In genomic region chr14:89618821-89619551, GRCh38 we compare ENCODE assay signal across 1 cellular context.
TF ChIP-seq lines count a peak whose summit lies in the region.

No MANE protein-coding gene starts in this region.

TF ChIP-seq in GM23338, 12 proteins besides CTCF, POLR2A, EP300 and RAD21 (continued from another document):
- TF ChIP-seq ZNF462 (CRISPR knock-in tag; IDR thresholded peaks at IDR 0.05) (no peak), ETS1 (IDR thresholded peaks at IDR 0.05) (no peak), EZH2 (IDR thresholded peaks at IDR 0.05; ENCODE audit: low read depth, unreplicated experiment) (no peak), POLR2AphosphoS5 (IDR thresholded peaks at IDR 0.05; ENCODE audit: low read depth) (peak; percentile 71), CREB1 (CRISPR knock-in tag; IDR thresholded peaks at IDR 0.05; ENCODE audit: low read depth) (no peak), JUNB (IDR thresholded peaks at IDR 0.05; ENCODE audit: unreplicated experiment) (no peak), ZNF114 (CRISPR knock-in tag; IDR thresholded peaks at IDR 0.05) (no peak), EZH2phosphoT487 (IDR thresholded peaks at IDR 0.05; ENCODE audit: unreplicated experiment) (no peak), STAT1 (IDR thresholded peaks at IDR 0.05; ENCODE audit: unreplicated experiment) (no peak), ZNF331 (CRISPR knock-in tag; IDR thresholded peaks at IDR 0.05; ENCODE audit: low read depth) (no peak)
- TF ChIP-seq, protein P1, sequence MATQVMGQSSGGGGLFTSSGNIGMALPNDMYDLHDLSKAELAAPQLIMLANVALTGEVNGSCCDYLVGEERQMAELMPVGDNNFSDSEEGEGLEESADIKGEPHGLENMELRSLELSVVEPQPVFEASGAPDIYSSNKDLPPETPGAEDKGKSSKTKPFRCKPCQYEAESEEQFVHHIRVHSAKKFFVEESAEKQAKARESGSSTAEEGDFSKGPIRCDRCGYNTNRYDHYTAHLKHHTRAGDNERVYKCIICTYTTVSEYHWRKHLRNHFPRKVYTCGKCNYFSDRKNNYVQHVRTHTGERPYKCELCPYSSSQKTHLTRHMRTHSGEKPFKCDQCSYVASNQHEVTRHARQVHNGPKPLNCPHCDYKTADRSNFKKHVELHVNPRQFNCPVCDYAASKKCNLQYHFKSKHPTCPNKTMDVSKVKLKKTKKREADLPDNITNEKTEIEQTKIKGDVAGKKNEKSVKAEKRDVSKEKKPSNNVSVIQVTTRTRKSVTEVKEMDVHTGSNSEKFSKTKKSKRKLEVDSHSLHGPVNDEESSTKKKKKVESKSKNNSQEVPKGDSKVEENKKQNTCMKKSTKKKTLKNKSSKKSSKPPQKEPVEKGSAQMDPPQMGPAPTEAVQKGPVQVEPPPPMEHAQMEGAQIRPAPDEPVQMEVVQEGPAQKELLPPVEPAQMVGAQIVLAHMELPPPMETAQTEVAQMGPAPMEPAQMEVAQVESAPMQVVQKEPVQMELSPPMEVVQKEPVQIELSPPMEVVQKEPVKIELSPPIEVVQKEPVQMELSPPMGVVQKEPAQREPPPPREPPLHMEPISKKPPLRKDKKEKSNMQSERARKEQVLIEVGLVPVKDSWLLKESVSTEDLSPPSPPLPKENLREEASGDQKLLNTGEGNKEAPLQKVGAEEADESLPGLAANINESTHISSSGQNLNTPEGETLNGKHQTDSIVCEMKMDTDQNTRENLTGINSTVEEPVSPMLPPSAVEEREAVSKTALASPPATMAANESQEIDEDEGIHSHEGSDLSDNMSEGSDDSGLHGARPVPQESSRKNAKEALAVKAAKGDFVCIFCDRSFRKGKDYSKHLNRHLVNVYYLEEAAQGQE (IDR thresholded peaks at IDR 0.05; ENCODE audit: unreplicated experiment): peak; percentile 5
